In genomic region chr12:22543246-22544037, GRCh38 we compare ENCODE assay signal across 1 cellular context.
A peak's percentile ranks its signal among the peaks of the same experiment; 100 is the strongest.
TF ChIP-seq lines count a peak whose summit lies in the region.

No MANE protein-coding gene starts in this region.

TF ChIP-seq in HepG2, 621 proteins besides CTCF, POLR2A, EP300 and RAD21 (continued from another document and continues in another):
- TF ChIP-seq TFDP1 (CRISPR knock-in tag; IDR thresholded peaks at IDR 0.05; ENCODE audit: borderline replicate concordance) (no peak), ZBTB33 (CRISPR knock-in tag; IDR thresholded peaks at IDR 0.05) (no peak), MAX (IDR thresholded peaks at IDR 0.05) (peak; percentile 67; the same call in 1 of the 2 replicates), RXRA (CRISPR knock-in tag; IDR thresholded peaks at IDR 0.05) (0 out of 2 replicates have a peak, but pooled peaks have one; percentile 11), NCOA5 (CRISPR knock-in tag; IDR thresholded peaks at IDR 0.05) (no peak), KDM3A (CRISPR knock-in tag; IDR thresholded peaks at IDR 0.05; ENCODE audit: low read depth) (0 out of 2 replicates have a peak, but pooled peaks have one; percentile 31), ZBTB44 (CRISPR knock-in tag; IDR thresholded peaks at IDR 0.05) (no peak), SRSF9 (IDR thresholded peaks at IDR 0.05; ENCODE audit: borderline replicate concordance, insufficient read depth, low read depth, low read length, poor library complexity, severe bottlenecking) (no peak), SIX1 (CRISPR knock-in tag; IDR thresholded peaks at IDR 0.05; ENCODE audit: borderline replicate concordance) (no peak), ZNF530 (CRISPR knock-in tag; IDR thresholded peaks at IDR 0.05; ENCODE audit: low read depth) (no peak), ERF (CRISPR knock-in tag; IDR thresholded peaks at IDR 0.05) (no peak), ZNF12 (CRISPR knock-in tag; IDR thresholded peaks at IDR 0.05) (no peak), TCF7L2 (IDR thresholded peaks at IDR 0.05; ENCODE audit: low read depth, low read length) (no peak), PHF8 (CRISPR knock-in tag; IDR thresholded peaks at IDR 0.05) (no peak; the same call in 1 of the 2 replicates), GABPB1 (CRISPR knock-in tag; IDR thresholded peaks at IDR 0.05) (no peak), ZIK1 (CRISPR knock-in tag; IDR thresholded peaks at IDR 0.05; ENCODE audit: borderline replicate concordance, low read depth) (no peak), ZFP36 (IDR thresholded peaks at IDR 0.05; ENCODE audit: borderline replicate concordance, low read depth, low read length, partially characterized antibody) (no peak), ZMAT3 (CRISPR knock-in tag; conservative IDR thresholded peaks at IDR 0.05) (no peak), ZNF317 (CRISPR knock-in tag; IDR thresholded peaks at IDR 0.05) (no peak), TBX2 (CRISPR knock-in tag; IDR thresholded peaks at IDR 0.05; ENCODE audit: borderline replicate concordance) (0 out of 2 replicates have a peak, but pooled peaks have one; percentile 30), YY1 (IDR thresholded peaks at IDR 0.05; ENCODE audit: insufficient read depth, insufficient replicate concordance, low read depth, low read length) (no peak), FOSL2 (CRISPR knock-in tag; IDR thresholded peaks at IDR 0.05) (0 out of 2 replicates have a peak, but pooled peaks have one; percentile 26), ZNF816 (CRISPR knock-in tag; IDR thresholded peaks at IDR 0.05; ENCODE audit: borderline replicate concordance) (0 out of 2 replicates have a peak, but pooled peaks have one; percentile 30), MIXL1 (CRISPR knock-in tag; IDR thresholded peaks at IDR 0.05) (0 out of 2 replicates have a peak, but pooled peaks have one; percentile 9), RBAK (CRISPR knock-in tag; IDR thresholded peaks at IDR 0.05) (no peak), HDAC6 (IDR thresholded peaks at IDR 0.05; ENCODE audit: low read depth, low read length) (no peak), ZNF616 (CRISPR knock-in tag; IDR thresholded peaks at IDR 0.05; ENCODE audit: low read depth) (no peak), ZNF225 (CRISPR knock-in tag; IDR thresholded peaks at IDR 0.05) (peak; percentile 52; the same call in 1 of the 2 replicates), ZNF275 (CRISPR knock-in tag; IDR thresholded peaks at IDR 0.05; ENCODE audit: borderline replicate concordance) (no peak; the same call in 1 of the 2 replicates), TBP (CRISPR knock-in tag; IDR thresholded peaks at IDR 0.05) (no peak), ZNF20 (CRISPR knock-in tag; IDR thresholded peaks at IDR 0.05) (no peak), CSRNP2 (CRISPR knock-in tag; conservative IDR thresholded peaks at IDR 0.05; ENCODE audit: low read depth) (no peak), HNF1B (CRISPR knock-in tag; IDR thresholded peaks at IDR 0.05) (peak; percentile 71; the same call in 1 of the 2 replicates), ZNF678 (CRISPR knock-in tag; IDR thresholded peaks at IDR 0.05) (0 out of 2 replicates have a peak, but pooled peaks have one; percentile 15), HOXA7 (CRISPR knock-in tag; IDR thresholded peaks at IDR 0.05) (no peak), KDM1A (CRISPR knock-in tag; IDR thresholded peaks at IDR 0.05) (no peak), ATF7-NPFF (CRISPR knock-in tag; IDR thresholded peaks at IDR 0.05; ENCODE audit: low read depth) (no peak), MNT (IDR thresholded peaks at IDR 0.05) (no peak), ZMYM3 (CRISPR knock-in tag; IDR thresholded peaks at IDR 0.05) (no peak), SRF (IDR thresholded peaks at IDR 0.05; ENCODE audit: low read depth, low read length) (no peak), FOXM1 (CRISPR knock-in tag; IDR thresholded peaks at IDR 0.05) (no peak), CHD2 (IDR thresholded peaks at IDR 0.05; ENCODE audit: low read depth, low read length) (no peak), YEATS4 (CRISPR knock-in tag; IDR thresholded peaks at IDR 0.05; ENCODE audit: borderline replicate concordance) (no peak), ZNF296 (CRISPR knock-in tag; conservative IDR thresholded peaks at IDR 0.05) (0 out of 2 replicates have a peak, but pooled peaks have one; percentile 77), ZNF597 (CRISPR knock-in tag; IDR thresholded peaks at IDR 0.05) (no peak), SATB2 (CRISPR knock-in tag; IDR thresholded peaks at IDR 0.05) (no peak), ZNF576 (CRISPR knock-in tag; IDR thresholded peaks at IDR 0.05) (no peak), PBX2 (CRISPR knock-in tag; IDR thresholded peaks at IDR 0.05) (peak; percentile 59; the same call in 1 of the 2 replicates), ZNF121 (CRISPR knock-in tag; IDR thresholded peaks at IDR 0.05) (no peak), ZNF292 (CRISPR knock-in tag; IDR thresholded peaks at IDR 0.05; ENCODE audit: borderline replicate concordance, low read depth) (peak; percentile 73), SIN3A (IDR thresholded peaks at IDR 0.05; ENCODE audit: borderline replicate concordance, low read depth, low read length) (peak; percentile 78; the same call in 1 of the 2 replicates), PRMT3 (CRISPR knock-in tag; IDR thresholded peaks at IDR 0.05; ENCODE audit: borderline replicate concordance, low read depth) (no peak), BRD4 (CRISPR knock-in tag; IDR thresholded peaks at IDR 0.05) (no peak), LBX2 (CRISPR knock-in tag; IDR thresholded peaks at IDR 0.05; ENCODE audit: borderline replicate concordance) (no peak), ATF3 (CRISPR knock-in tag; IDR thresholded peaks at IDR 0.05) (no peak), SP2 (CRISPR knock-in tag; IDR thresholded peaks at IDR 0.05) (no peak), ZNF333 (CRISPR knock-in tag; IDR thresholded peaks at IDR 0.05; ENCODE audit: borderline replicate concordance) (no peak), SSRP1 (CRISPR knock-in tag; IDR thresholded peaks at IDR 0.05) (no peak), ZBTB38 (CRISPR knock-in tag; IDR thresholded peaks at IDR 0.05) (no peak), POGZ (CRISPR knock-in tag; IDR thresholded peaks at IDR 0.05) (no peak)
